In genomic region chr1:205676002-205676401, GRCh38 we compare ENCODE assay signal across 1 cellular context.
TF ChIP-seq lines count a peak whose summit lies in the region.

No MANE protein-coding gene starts in this region.

TF ChIP-seq in HepG2, 621 proteins besides CTCF, POLR2A, EP300 and RAD21 (continued from another document and continues in another):
- TF ChIP-seq GATAD2A (CRISPR knock-in tag; IDR thresholded peaks at IDR 0.05) (peak; percentile 92), MAZ (IDR thresholded peaks at IDR 0.05; ENCODE audit: borderline replicate concordance, low read depth, low read length) (no peak), MAZ (CRISPR knock-in tag; IDR thresholded peaks at IDR 0.05; ENCODE audit: low read depth) (no peak; the same call in 1 of the 2 replicates), SNRNP70 (IDR thresholded peaks at IDR 0.05; ENCODE audit: low read depth, low read length) (no peak), ZNF687 (CRISPR knock-in tag; IDR thresholded peaks at IDR 0.05) (peak; percentile 75), EZH2 (conservative IDR thresholded peaks at IDR 0.05; ENCODE audit: low read depth, low read length) (no peak), HIVEP1 (CRISPR knock-in tag; IDR thresholded peaks at IDR 0.05) (peak; percentile 81), GABPA (IDR thresholded peaks at IDR 0.05; ENCODE audit: low read depth, low read length) (no peak), GABPA (CRISPR knock-in tag; IDR thresholded peaks at IDR 0.05; ENCODE audit: low read depth) (no peak), NCOA5 (CRISPR knock-in tag; IDR thresholded peaks at IDR 0.05) (no peak), MED1 (CRISPR knock-in tag; IDR thresholded peaks at IDR 0.05) (peak; percentile 52), ZNF724P (CRISPR knock-in tag; IDR thresholded peaks at IDR 0.05; ENCODE audit: borderline replicate concordance) (no peak), RCOR2 (CRISPR knock-in tag; IDR thresholded peaks at IDR 0.05) (peak; percentile 62), DNMT1 (CRISPR knock-in tag; IDR thresholded peaks at IDR 0.05) (no peak), HMG20A (CRISPR knock-in tag; IDR thresholded peaks at IDR 0.05; ENCODE audit: borderline replicate concordance) (peak; percentile 37; the same call in 1 of the 2 replicates), MXD1 (CRISPR knock-in tag; IDR thresholded peaks at IDR 0.05) (peak; percentile 54; the same call in 1 of the 2 replicates), HHEX (CRISPR knock-in tag; IDR thresholded peaks at IDR 0.05) (peak; percentile 48; the same call in 1 of the 2 replicates), ZFAT (CRISPR knock-in tag; conservative IDR thresholded peaks at IDR 0.05) (no peak), ZNF782 (CRISPR knock-in tag; IDR thresholded peaks at IDR 0.05; ENCODE audit: borderline replicate concordance) (no peak), MED8 (CRISPR knock-in tag; IDR thresholded peaks at IDR 0.05; ENCODE audit: insufficient replicate concordance) (peak; percentile 47), HOXA3 (CRISPR knock-in tag; IDR thresholded peaks at IDR 0.05) (peak; percentile 74; the same call in 1 of the 2 replicates), ZEB1 (IDR thresholded peaks at IDR 0.05; ENCODE audit: insufficient replicate concordance, low read depth) (peak; percentile 73), ARNT2 (CRISPR knock-in tag; IDR thresholded peaks at IDR 0.05; ENCODE audit: low read depth) (no peak), ZBTB7B (CRISPR knock-in tag; IDR thresholded peaks at IDR 0.05) (peak; percentile 99), SMAD1 (CRISPR knock-in tag; IDR thresholded peaks at IDR 0.05; ENCODE audit: borderline replicate concordance, low read depth) (no peak), FOXO4 (CRISPR knock-in tag; conservative IDR thresholded peaks at IDR 0.05) (0 out of 2 replicates have a peak, but pooled peaks have one; percentile 7), FOXJ3 (CRISPR knock-in tag; IDR thresholded peaks at IDR 0.05; ENCODE audit: borderline replicate concordance) (0 out of 2 replicates have a peak, but pooled peaks have one; percentile 65), ZNF547 (CRISPR knock-in tag; IDR thresholded peaks at IDR 0.05) (peak; percentile 24; the same call in 1 of the 2 replicates), ZNF264 (CRISPR knock-in tag; IDR thresholded peaks at IDR 0.05) (peak; percentile 68), ZNF737 (CRISPR knock-in tag; IDR thresholded peaks at IDR 0.05; ENCODE audit: borderline replicate concordance) (no peak), ZMYM2 (CRISPR knock-in tag; IDR thresholded peaks at IDR 0.05) (no peak), SOX6 (IDR thresholded peaks at IDR 0.05) (no peak), SOX6 (CRISPR knock-in tag; IDR thresholded peaks at IDR 0.05) (peak; percentile 78), ZNF263 (CRISPR knock-in tag; IDR thresholded peaks at IDR 0.05) (peak; percentile 87), HDAC2 (CRISPR knock-in tag; IDR thresholded peaks at IDR 0.05) (peak; percentile 84), FOXA3 (CRISPR knock-in tag; IDR thresholded peaks at IDR 0.05) (peak; percentile 65), CCDC6 (CRISPR knock-in tag; IDR thresholded peaks at IDR 0.05) (no peak; the same call in 1 of the 2 replicates), SP1 (IDR thresholded peaks at IDR 0.05) (no peak), SP1 (CRISPR knock-in tag; IDR thresholded peaks at IDR 0.05) (no peak), NCOA2 (CRISPR knock-in tag; IDR thresholded peaks at IDR 0.05) (peak; percentile 65; the same call in 1 of the 2 replicates), CREB1 (IDR thresholded peaks at IDR 0.05) (no peak), CREB1 (CRISPR knock-in tag; IDR thresholded peaks at IDR 0.05) (0 out of 2 replicates have a peak, but pooled peaks have one; percentile 8), FOXP1 (IDR thresholded peaks at IDR 0.05) (no peak), FOXP1 (CRISPR knock-in tag; IDR thresholded peaks at IDR 0.05) (peak; percentile 5; the same call in 1 of the 2 replicates), ZNF713 (CRISPR knock-in tag; IDR thresholded peaks at IDR 0.05) (no peak), ZBTB7A (CRISPR knock-in tag; IDR thresholded peaks at IDR 0.05) (peak; percentile 36; the same call in 1 of the 2 replicates), MTA1 (CRISPR knock-in tag; IDR thresholded peaks at IDR 0.05; ENCODE audit: borderline replicate concordance) (peak; percentile 92; the same call in 1 of the 2 replicates), TOE1 (CRISPR knock-in tag; IDR thresholded peaks at IDR 0.05) (0 out of 2 replicates have a peak, but pooled peaks have one; percentile 38), ZNF766 (CRISPR knock-in tag; IDR thresholded peaks at IDR 0.05; ENCODE audit: borderline replicate concordance) (peak; percentile 26; the same call in 1 of the 2 replicates), KLF11 (CRISPR knock-in tag; IDR thresholded peaks at IDR 0.05) (no peak), HMG20B (CRISPR knock-in tag; conservative IDR thresholded peaks at IDR 0.05) (peak; percentile 40; the same call in 1 of the 2 replicates)
- TF ChIP-seq, protein P1, sequence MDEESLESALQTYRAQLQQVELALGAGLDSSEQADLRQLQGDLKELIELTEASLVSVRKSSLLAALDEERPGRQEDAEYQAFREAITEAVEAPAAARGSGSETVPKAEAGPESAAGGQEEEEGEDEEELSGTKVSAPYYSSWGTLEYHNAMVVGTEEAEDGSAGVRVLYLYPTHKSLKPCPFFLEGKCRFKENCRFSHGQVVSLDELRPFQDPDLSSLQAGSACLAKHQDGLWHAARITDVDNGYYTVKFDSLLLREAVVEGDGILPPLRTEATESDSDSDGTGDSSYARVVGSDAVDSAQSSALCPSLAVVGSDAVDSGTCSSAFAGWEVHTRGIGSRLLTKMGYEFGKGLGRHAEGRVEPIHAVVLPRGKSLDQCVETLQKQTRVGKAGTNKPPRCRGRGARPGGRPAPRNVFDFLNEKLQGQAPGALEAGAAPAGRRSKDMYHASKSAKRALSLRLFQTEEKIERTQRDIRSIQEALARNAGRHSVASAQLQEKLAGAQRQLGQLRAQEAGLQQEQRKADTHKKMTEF (CRISPR knock-in tag; IDR thresholded peaks at IDR 0.05) = peak; percentile 61; the same call in 1 of the 2 replicates
- TF ChIP-seq, protein P2, sequence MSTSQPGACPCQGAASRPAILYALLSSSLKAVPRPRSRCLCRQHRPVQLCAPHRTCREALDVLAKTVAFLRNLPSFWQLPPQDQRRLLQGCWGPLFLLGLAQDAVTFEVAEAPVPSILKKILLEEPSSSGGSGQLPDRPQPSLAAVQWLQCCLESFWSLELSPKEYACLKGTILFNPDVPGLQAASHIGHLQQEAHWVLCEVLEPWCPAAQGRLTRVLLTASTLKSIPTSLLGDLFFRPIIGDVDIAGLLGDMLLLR (CRISPR knock-in tag; IDR thresholded peaks at IDR 0.05) = 0 out of 2 replicates have a peak, but pooled peaks have one; percentile 32
- TF ChIP-seq, protein P3, sequence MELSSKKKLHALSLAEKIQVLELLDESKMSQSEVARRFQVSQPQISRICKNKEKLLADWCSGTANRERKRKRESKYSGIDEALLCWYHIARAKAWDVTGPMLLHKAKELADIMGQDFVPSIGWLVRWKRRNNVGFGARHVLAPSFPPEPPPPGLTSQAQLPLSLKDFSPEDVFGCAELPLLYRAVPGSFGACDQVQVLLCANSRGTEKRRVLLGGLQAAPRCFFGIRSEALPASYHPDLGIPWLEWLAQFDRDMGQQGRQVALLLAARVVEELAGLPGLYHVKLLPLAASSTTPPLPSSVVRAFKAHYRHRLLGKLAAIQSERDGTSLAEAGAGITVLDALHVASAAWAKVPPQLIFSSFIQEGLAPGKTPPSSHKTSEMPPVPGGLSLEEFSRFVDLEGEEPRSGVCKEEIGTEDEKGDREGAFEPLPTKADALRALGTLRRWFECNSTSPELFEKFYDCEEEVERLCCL (CRISPR knock-in tag; IDR thresholded peaks at IDR 0.05; ENCODE audit: borderline replicate concordance) = no peak
- TF ChIP-seq, protein P4, sequence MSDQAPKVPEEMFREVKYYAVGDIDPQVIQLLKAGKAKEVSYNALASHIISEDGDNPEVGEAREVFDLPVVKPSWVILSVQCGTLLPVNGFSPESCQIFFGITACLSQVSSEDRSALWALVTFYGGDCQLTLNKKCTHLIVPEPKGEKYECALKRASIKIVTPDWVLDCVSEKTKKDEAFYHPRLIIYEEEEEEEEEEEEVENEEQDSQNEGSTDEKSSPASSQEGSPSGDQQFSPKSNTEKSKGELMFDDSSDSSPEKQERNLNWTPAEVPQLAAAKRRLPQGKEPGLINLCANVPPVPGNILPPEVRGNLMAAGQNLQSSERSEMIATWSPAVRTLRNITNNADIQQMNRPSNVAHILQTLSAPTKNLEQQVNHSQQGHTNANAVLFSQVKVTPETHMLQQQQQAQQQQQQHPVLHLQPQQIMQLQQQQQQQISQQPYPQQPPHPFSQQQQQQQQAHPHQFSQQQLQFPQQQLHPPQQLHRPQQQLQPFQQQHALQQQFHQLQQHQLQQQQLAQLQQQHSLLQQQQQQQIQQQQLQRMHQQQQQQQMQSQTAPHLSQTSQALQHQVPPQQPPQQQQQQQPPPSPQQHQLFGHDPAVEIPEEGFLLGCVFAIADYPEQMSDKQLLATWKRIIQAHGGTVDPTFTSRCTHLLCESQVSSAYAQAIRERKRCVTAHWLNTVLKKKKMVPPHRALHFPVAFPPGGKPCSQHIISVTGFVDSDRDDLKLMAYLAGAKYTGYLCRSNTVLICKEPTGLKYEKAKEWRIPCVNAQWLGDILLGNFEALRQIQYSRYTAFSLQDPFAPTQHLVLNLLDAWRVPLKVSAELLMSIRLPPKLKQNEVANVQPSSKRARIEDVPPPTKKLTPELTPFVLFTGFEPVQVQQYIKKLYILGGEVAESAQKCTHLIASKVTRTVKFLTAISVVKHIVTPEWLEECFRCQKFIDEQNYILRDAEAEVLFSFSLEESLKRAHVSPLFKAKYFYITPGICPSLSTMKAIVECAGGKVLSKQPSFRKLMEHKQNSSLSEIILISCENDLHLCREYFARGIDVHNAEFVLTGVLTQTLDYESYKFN (CRISPR knock-in tag; conservative IDR thresholded peaks at IDR 0.05) = peak; percentile 94
- TF ChIP-seq, protein P5, sequence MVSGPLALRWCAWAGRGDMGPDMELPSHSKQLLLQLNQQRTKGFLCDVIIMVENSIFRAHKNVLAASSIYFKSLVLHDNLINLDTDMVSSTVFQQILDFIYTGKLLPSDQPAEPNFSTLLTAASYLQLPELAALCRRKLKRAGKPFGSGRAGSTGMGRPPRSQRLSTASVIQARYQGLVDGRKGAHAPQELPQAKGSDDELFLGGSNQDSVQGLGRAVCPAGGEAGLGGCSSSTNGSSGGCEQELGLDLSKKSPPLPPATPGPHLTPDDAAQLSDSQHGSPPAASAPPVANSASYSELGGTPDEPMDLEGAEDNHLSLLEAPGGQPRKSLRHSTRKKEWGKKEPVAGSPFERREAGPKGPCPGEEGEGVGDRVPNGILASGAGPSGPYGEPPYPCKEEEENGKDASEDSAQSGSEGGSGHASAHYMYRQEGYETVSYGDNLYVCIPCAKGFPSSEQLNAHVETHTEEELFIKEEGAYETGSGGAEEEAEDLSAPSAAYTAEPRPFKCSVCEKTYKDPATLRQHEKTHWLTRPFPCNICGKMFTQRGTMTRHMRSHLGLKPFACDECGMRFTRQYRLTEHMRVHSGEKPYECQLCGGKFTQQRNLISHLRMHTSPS (CRISPR knock-in tag; IDR thresholded peaks at IDR 0.05; ENCODE audit: low read depth) = peak; percentile 84
- TF ChIP-seq, protein P6, sequence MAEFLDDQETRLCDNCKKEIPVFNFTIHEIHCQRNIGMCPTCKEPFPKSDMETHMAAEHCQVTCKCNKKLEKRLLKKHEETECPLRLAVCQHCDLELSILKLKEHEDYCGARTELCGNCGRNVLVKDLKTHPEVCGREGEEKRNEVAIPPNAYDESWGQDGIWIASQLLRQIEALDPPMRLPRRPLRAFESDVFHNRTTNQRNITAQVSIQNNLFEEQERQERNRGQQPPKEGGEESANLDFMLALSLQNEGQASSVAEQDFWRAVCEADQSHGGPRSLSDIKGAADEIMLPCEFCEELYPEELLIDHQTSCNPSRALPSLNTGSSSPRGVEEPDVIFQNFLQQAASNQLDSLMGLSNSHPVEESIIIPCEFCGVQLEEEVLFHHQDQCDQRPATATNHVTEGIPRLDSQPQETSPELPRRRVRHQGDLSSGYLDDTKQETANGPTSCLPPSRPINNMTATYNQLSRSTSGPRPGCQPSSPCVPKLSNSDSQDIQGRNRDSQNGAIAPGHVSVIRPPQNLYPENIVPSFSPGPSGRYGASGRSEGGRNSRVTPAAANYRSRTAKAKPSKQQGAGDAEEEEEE (CRISPR knock-in tag; IDR thresholded peaks at IDR 0.05; ENCODE audit: borderline replicate concordance) = no peak
